ENCODE assay signal across 1 cellular context in the genomic region with DNA sequence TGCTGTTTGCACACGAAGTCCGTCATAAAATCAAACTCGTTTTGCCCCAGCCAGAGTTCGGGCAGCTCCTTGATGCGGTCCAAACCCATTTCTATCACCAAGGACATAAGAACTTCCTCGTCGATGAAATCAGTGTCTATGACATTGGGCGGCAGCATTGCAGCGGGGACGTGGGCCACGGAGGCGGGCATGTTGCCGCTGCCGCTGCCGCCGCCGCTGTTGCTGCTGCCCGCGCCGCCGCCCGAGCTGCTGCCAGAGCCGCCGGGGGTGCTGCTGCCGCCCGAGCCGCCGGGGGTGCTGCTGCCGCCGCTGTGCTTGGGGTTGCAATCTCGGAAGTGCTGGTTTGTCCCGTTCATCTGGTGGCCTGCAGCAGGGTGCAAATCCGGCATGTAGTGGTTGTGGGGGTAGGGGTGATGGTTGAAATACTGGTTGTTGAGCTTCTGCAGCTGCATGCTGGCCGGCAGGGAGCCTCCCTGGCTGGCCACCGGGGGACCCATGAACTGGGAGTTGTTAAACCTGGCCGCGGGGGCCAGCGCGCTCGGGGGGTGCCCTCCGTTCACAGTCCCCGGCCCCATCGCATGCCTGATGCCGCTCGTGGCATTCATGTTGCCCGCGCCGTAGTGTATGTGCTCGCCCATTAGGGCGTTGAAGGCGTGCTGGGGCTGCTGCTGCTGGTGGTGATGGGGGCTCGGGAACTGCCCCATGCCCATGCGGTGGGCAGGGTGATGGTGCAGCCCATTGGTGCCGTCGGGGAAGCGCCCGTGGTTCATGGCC.
TF ChIP-seq lines count a peak whose summit lies in the region.

No MANE protein-coding gene starts in this region.

TF ChIP-seq in HCT116, 20 proteins besides CTCF, POLR2A, EP300 and RAD21 (continued from another document):
- no peak for TF ChIP-seq ELF1 (IDR thresholded peaks at IDR 0.05; ENCODE audit: borderline replicate concordance, low read depth)
- TF ChIP-seq FOSL1 (IDR thresholded peaks at IDR 0.05; ENCODE audit: low read depth): no peak
- TF ChIP-seq EZH2phosphoT487 (IDR thresholded peaks at IDR 0.05; ENCODE audit: borderline replicate concordance): no peak
- TF ChIP-seq YY1 (IDR thresholded peaks at IDR 0.05; ENCODE audit: extremely low read depth, insufficient replicate concordance, low read depth, low read length): peak; percentile 34
TF ChIP-seq in HCT116: peak in this region for 5.
